28 cellular contexts compared by ENCODE assay signal in the genomic region with DNA sequence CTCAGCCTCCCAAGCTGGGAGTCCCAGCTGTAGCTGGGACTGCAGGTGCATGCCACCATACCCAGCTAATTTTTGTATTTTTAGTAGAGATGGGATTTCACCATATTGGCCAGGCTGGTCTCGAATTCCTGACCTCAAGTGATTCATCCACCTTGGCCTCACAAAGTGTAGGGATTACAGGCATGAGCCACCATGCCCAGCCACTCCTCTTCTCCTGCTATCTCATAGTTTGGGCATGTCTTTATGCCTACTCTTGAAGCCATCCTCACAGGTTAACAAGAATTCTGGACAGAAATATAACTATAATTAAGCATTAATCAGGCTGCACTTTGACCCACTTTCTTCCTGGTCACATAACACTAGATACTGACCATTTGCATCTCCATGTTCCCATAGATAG. TPM values are rescaled to one million over a fixed set of nuclear protein-coding genes. Genes with fewer than 3 reads are reported as not detected.
"Had no signal": no experiment of that assay in that cellular context is flagged by ENCODE, and none has a peak within 500 bp of the region (broad histone marks: within the 10 kb centered on the region; RNA-seq: fewer than 3 reads in every experiment).

No MANE protein-coding gene starts in this region.

- H3K4me3 Mint-ChIP-seq: activated CD8-positive, alpha-beta T cell treated with anti-CD3 and anti-CD28 coated beads for 36 hours; endodermal cell; memory B cell; naive thymus-derived CD4-positive, alpha-beta T cell; neural progenitor cell; WTC11 had no signal

- H3K27ac Mint-ChIP-seq: activated CD8-positive, alpha-beta T cell treated with anti-CD3 and anti-CD28 coated beads for 36 hours; endodermal cell; memory B cell had no signal

- H3K27ac ChIP-seq: gastrocnemius medialis, neural progenitor cell, prostate gland, skin epidermis, tibial artery had no signal

- H3K27me3 Mint-ChIP-seq: activated CD8-positive, alpha-beta T cell treated with anti-CD3 and anti-CD28 coated beads for 36 hours; naive thymus-derived CD4-positive, alpha-beta T cell had no signal

- H3K9ac ChIP-seq: neural progenitor cell had no signal

- FAIRE-seq: colon had no signal

- H3K4me3 ChIP-seq: gastrocnemius medialis, mucosa of descending colon, neural progenitor cell, prostate gland, skin epidermis, tibial artery had no signal

- H3K36me3 Mint-ChIP-seq: memory B cell, neural progenitor cell, WTC11 had no signal

- ATAC-seq: activated CD8-positive, alpha-beta T cell treated with anti-CD3 and anti-CD28 coated beads for 36 hours; gastrocnemius medialis; left ventricle myocardium superior; mucosa of descending colon; naive thymus-derived CD4-positive, alpha-beta T cell; right cardiac atrium; stimulated activated naive CD8-positive, alpha-beta T cell treated with anti-CD3 and anti-CD28 coated beads, Interleukin-15, Interleukin-2, amounts not matched to agents 100 U/mL and 50 U/mL, for 24 hours had no signal

- H3K9me3 Mint-ChIP-seq: activated CD8-positive, alpha-beta T cell treated with anti-CD3 and anti-CD28 coated beads for 36 hours; endodermal cell; memory B cell had no signal

- H3K4me1 ChIP-seq: neural progenitor cell, prostate gland, tibial artery had no signal

- DNase-seq: activated CD4-positive, alpha-beta T cell treated with anti-CD3 and anti-CD28 coated beads for 4 hours; activated CD8-positive, alpha-beta T cell treated with anti-CD3 and anti-CD28 coated beads for 36 hours; activated effector memory CD4-positive, alpha-beta T cell treated with anti-CD3 and anti-CD28 coated beads, Interleukin-2, amount 50 U/mL, for 16 hours; activated naive CD4-positive, alpha-beta T cell treated with anti-CD3 and anti-CD28 coated beads, Interleukin-2, amount 50 U/mL, for 16 hours; activated T-cell treated with anti-CD3 and anti-CD28 coated beads, Interleukin-2, amount 50 U/mL, for 48 hours; amniotic stem cell; caudate nucleus; endodermal cell; erythroblast; gastrocnemius medialis; head of caudate nucleus; kidney glomerular epithelial cell; left ventricle myocardium superior; mucosa of descending colon; naive thymus-derived CD4-positive, alpha-beta T cell; right cardiac atrium; stimulated activated naive CD8-positive, alpha-beta T cell treated with anti-CD3 and anti-CD28 coated beads, Interleukin-15, Interleukin-2, amounts not matched to agents 100 U/mL and 50 U/mL, for 24 hours; substantia nigra; tibial artery had no signal

- H3K9me3 ChIP-seq: gastrocnemius medialis, mucosa of descending colon, prostate gland, tibial artery had no signal

- H3K4me1 Mint-ChIP-seq: endodermal cell had no signal

- H3K36me3 ChIP-seq: gastrocnemius medialis, neural progenitor cell, prostate gland, tibial artery had no signal

- H3K27me3 ChIP-seq: gastrocnemius medialis, neural progenitor cell, tibial artery had no signal

- H3K4me2 ChIP-seq: neural progenitor cell had no signal

- H2AFZ ChIP-seq: neural progenitor cell had no signal

RNA-seq across cellular contexts. Expression of a gene that starts 28.6 kb away (rescaled TPM):
- total RNA-seq: endodermal cell; mucosa of descending colon; naive thymus-derived CD4-positive, alpha-beta T cell; osteoblast; T-helper 2 cell treated with Interferon-gamma antibody and Interleukin-4, amounts not matched to agents 100 ng/mL and 5 ng/mL, for 36 hours; urinary bladder; WTC11 had no signal
- polyA plus RNA-seq: naive thymus-derived CD4-positive, alpha-beta T cell; urinary bladder had no signal
